8 cellular contexts compared by ENCODE assay signal in genomic region chr1:234600418-234601216, GRCh38. TPM values are rescaled to one million over a fixed set of nuclear protein-coding genes. Genes with fewer than 3 reads are reported as not detected.
A peak's percentile ranks its signal among the peaks of the same experiment; 100 is the strongest.
DNase-seq lines count a peak whose midpoint lies in the region; ATAC-seq and TF ChIP-seq lines count a peak whose summit lies in the region.

No MANE protein-coding gene starts in this region.

- DNase-seq in NCI-H2107 treated with DMSO at 0.1 percent for 48 hours (lab: John Stamatoyannopoulos, UW; ENCODE audit: unreplicated experiment) (peak; percentile 62), NCI-H2107 (lab: John Stamatoyannopoulos, UW) (no peak), nephron progenitor cell (no peak), NCI-H187 treated with DMSO at 0.1 percent for 48 hours (lab: John Stamatoyannopoulos, UW) (no peak)

- H3K27ac Mint-ChIP-seq in T-helper 1 cell treated with Interleukin-12 subunit alpha and Interleukin-12 subunit beta and Interleukin-4 antibody, amounts not matched to agents 30 μg/mL and 1 μg/mL, for 36 hours: peak overlapping the region; percentile 85
- H3K27ac Mint-ChIP-seq in nephron progenitor cell: peak overlapping the region; percentile 96

- H3K27ac ChIP-seq in esophagus (ENCODE audit: low read depth in 2 of 2, low read length in 1 of 2): peak overlapping the region; percentile 98 to 100

- no peaks in the 10 kb centered on the region for H3K36me3 ChIP-seq in esophagus (ENCODE audit: control insufficient read depth in 2 of 2, insufficient read depth in 2 of 2, low read length in 1 of 2)

- no peaks in the 10 kb centered on the region for H3K9me3 ChIP-seq in esophagus (ENCODE audit: control insufficient read depth in 2 of 2, insufficient read depth in 1 of 2, low read depth in 1 of 2, low read length in 1 of 2)

- peaks cover 32% of the 10 kb centered on the region for H3K36me3 Mint-ChIP-seq in T-helper 1 cell treated with Interleukin-12 subunit alpha and Interleukin-12 subunit beta and Interleukin-4 antibody, amounts not matched to agents 30 μg/mL and 1 μg/mL, for 36 hours (ENCODE audit: low read depth)
- H3K36me3 Mint-ChIP-seq in nephron progenitor cell (ENCODE audit: low read depth): peaks cover 45% of the 10 kb centered on the region

- peaks cover 50% of the 10 kb centered on the region for H3K4me1 Mint-ChIP-seq in T-helper 1 cell treated with Interleukin-12 subunit alpha and Interleukin-12 subunit beta and Interleukin-4 antibody, amounts not matched to agents 30 μg/mL and 1 μg/mL, for 36 hours (ENCODE audit: low read depth)
- peaks cover 66% of the 10 kb centered on the region for H3K4me1 Mint-ChIP-seq in nephron progenitor cell

- peak overlapping the region; percentile 67 for H3K4me3 Mint-ChIP-seq in T-helper 1 cell treated with Interleukin-12 subunit alpha and Interleukin-12 subunit beta and Interleukin-4 antibody, amounts not matched to agents 30 μg/mL and 1 μg/mL, for 36 hours
- peak overlapping the region; percentile 79 for H3K4me3 Mint-ChIP-seq in nephron progenitor cell

- no peak for TF ChIP-seq CTCF in nephron progenitor cell (IDR thresholded peaks at IDR 0.05)

- no peaks in the 10 kb centered on the region for H3K9me3 Mint-ChIP-seq in T-helper 1 cell treated with Interleukin-12 subunit alpha and Interleukin-12 subunit beta and Interleukin-4 antibody, amounts not matched to agents 30 μg/mL and 1 μg/mL, for 36 hours
- H3K9me3 Mint-ChIP-seq in nephron progenitor cell: peaks cover 9% of the 10 kb centered on the region

- no peaks in the 10 kb centered on the region for H3K4me1 ChIP-seq in esophagus (ENCODE audit: control insufficient read depth in 2 of 2, insufficient read depth in 2 of 2, low read length in 1 of 2)

- ATAC-seq in HG03460 (IDR thresholded peaks at IDR 0.05; ENCODE audit: unreplicated experiment) (peak; percentile 9), HG03565 (IDR thresholded peaks at IDR 0.05; ENCODE audit: unreplicated experiment) (no peak)

- H3K4me3 ChIP-seq in esophagus (ENCODE audit: low read depth in 1 of 2, low read length in 2 of 2): peak overlapping the region; percentile 45 to 67

- WGBS in esophagus, 2 donors: 3 to 6% methylated on average over 11 of the region's 11 CpGs

- no peaks in the 10 kb centered on the region for H3K27me3 Mint-ChIP-seq in T-helper 1 cell treated with Interleukin-12 subunit alpha and Interleukin-12 subunit beta and Interleukin-4 antibody, amounts not matched to agents 30 μg/mL and 1 μg/mL, for 36 hours (ENCODE audit: low read depth)
- no peaks in the 10 kb centered on the region for H3K27me3 Mint-ChIP-seq in nephron progenitor cell (ENCODE audit: low read depth, poor library complexity)

- no peaks in the 10 kb centered on the region for H3K27me3 ChIP-seq in esophagus (ENCODE audit: control insufficient read depth in 1 of 2, insufficient read depth in 2 of 2, low read length in 2 of 2)

RNA-seq across cellular contexts. Expression of gene IRF2BP2, which starts 9.4 kb away (rescaled TPM):
- polyA plus RNA-seq in esophagus: 10 to 100 TPM; 48.8 to 68.5 TPM
